1 cellular context compared by ENCODE assay signal in the genomic region with DNA sequence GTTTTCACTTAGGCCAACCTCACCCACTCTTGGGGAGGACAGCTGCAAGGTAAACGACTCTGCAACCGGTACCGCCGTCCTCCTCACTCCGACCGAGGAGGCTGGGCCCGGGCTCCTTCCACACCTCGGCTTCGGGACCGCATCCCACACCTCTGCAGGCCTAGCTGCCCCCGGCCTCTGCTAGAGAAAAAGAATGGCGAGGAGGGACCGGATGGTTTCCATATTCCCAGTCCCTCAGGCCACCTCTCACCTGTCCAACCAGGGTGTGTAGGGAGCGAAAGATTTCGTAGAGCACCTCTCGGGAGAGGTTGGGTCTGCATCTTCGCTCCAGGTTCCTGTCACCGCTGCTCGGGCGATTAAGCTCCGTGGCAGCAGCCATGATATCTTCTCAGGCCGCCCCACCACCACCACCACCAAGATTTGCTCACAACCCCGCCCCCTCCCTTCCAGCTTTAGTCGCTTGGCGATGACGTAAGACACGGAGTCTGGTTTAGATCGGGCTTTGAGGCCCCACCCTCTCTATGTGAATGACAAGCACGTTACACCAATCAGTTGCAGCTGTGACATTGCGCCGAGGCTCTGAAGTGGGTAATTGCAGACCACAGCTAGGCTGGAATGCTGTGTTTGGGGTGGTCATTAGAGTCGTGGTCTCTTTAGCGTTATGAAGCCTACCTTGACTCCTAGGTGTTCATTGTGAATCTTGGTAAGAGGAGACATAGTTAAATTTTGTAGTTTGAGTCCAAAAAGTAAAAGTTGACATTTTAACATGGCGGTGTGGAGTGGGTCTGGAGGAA.
TF ChIP-seq lines count a peak whose summit lies in the region.

TSS of gene MBIP (minus strand) at position 428 of the 794 bp plus-strand sequence. CDS start at position 379, 49 bp downstream.

TF ChIP-seq in HepG2, 621 proteins besides CTCF, POLR2A, EP300 and RAD21 (continued from another document and continues in another):
- no peak for TF ChIP-seq ZNF609 (CRISPR knock-in tag; IDR thresholded peaks at IDR 0.05; ENCODE audit: borderline replicate concordance)
- TF ChIP-seq CCAR2 (optimal IDR thresholded peaks at IDR 0.05; ENCODE audit: low read depth, low read length): no peak
- TF ChIP-seq CSRNP2 (CRISPR knock-in tag; conservative IDR thresholded peaks at IDR 0.05; ENCODE audit: low read depth): no peak
- no peak for TF ChIP-seq ZXDC (CRISPR knock-in tag; IDR thresholded peaks at IDR 0.05)
- TF ChIP-seq GMEB1 (CRISPR knock-in tag; IDR thresholded peaks at IDR 0.05; ENCODE audit: borderline replicate concordance): peak; percentile 75
- TF ChIP-seq ZNF510 (CRISPR knock-in tag; IDR thresholded peaks at IDR 0.05; ENCODE audit: low read depth): peak; percentile 39; the same call in 1 of the 2 replicates
- TF ChIP-seq ZNF7 (CRISPR knock-in tag; IDR thresholded peaks at IDR 0.05): peak; percentile 9; the same call in 1 of the 2 replicates
- peak; percentile 100 for TF ChIP-seq ZMYM4 (CRISPR knock-in tag; IDR thresholded peaks at IDR 0.05)
- TF ChIP-seq SIX1 (CRISPR knock-in tag; IDR thresholded peaks at IDR 0.05; ENCODE audit: borderline replicate concordance): peak; percentile 55; the same call in 1 of the 2 replicates
- TF ChIP-seq ETV6 (CRISPR knock-in tag; conservative IDR thresholded peaks at IDR 0.05): no peak; the same call in 1 of the 2 replicates
- peak; percentile 98 for TF ChIP-seq KMT2B (CRISPR knock-in tag; IDR thresholded peaks at IDR 0.05)
- TF ChIP-seq JUN (CRISPR knock-in tag; IDR thresholded peaks at IDR 0.05): peak; percentile 93
- 0 out of 2 replicates have a peak, but pooled peaks have one; percentile 56 for TF ChIP-seq ZNF503 (CRISPR knock-in tag; IDR thresholded peaks at IDR 0.05)
- TF ChIP-seq USF2 (IDR thresholded peaks at IDR 0.05; ENCODE audit: low read depth, low read length): no peak
- TF ChIP-seq USF2 (CRISPR knock-in tag; IDR thresholded peaks at IDR 0.05; ENCODE audit: borderline replicate concordance): no peak
- no peak for TF ChIP-seq ZNF790 (CRISPR knock-in tag; IDR thresholded peaks at IDR 0.05; ENCODE audit: borderline replicate concordance)
- TF ChIP-seq ZNF138 (CRISPR knock-in tag; IDR thresholded peaks at IDR 0.05; ENCODE audit: low read depth): peak; percentile 98
- TF ChIP-seq NFKBIZ (CRISPR knock-in tag; IDR thresholded peaks at IDR 0.05): peak; percentile 28; the same call in 1 of the 2 replicates
- 0 out of 2 replicates have a peak, but pooled peaks have one; percentile 7 for TF ChIP-seq HNF4A (CRISPR knock-in tag; IDR thresholded peaks at IDR 0.05)
- peak; percentile 0; the same call in 1 of the 2 replicates for TF ChIP-seq KAT2B (IDR thresholded peaks at IDR 0.05; ENCODE audit: borderline replicate concordance, low read depth, low read length)
- TF ChIP-seq SOX6 (IDR thresholded peaks at IDR 0.05): no peak
- TF ChIP-seq SOX6 (CRISPR knock-in tag; IDR thresholded peaks at IDR 0.05): peak; percentile 65; the same call in 1 of the 2 replicates
- peak; percentile 64; the same call in 1 of the 2 replicates for TF ChIP-seq ZNF879 (CRISPR knock-in tag; IDR thresholded peaks at IDR 0.05)
- TF ChIP-seq KLF6 (CRISPR knock-in tag; IDR thresholded peaks at IDR 0.05): peak; percentile 87; the same call in 1 of the 2 replicates
- 0 out of 2 replicates have a peak, but pooled peaks have one; percentile 81 for TF ChIP-seq ZNF557 (CRISPR knock-in tag; IDR thresholded peaks at IDR 0.05)
- TF ChIP-seq ARID5B (CRISPR knock-in tag; IDR thresholded peaks at IDR 0.05): peak; percentile 83
- peak; percentile 94; the same call in 1 of the 2 replicates for TF ChIP-seq MEIS1 (CRISPR knock-in tag; IDR thresholded peaks at IDR 0.05; ENCODE audit: borderline replicate concordance)
